Comparison of ENCODE assay signal across 1 cellular context in genomic region chr4:8238061-8238511, GRCh38.
TF ChIP-seq lines count a peak whose summit lies in the region.

No MANE protein-coding gene starts in this region.

TF ChIP-seq in HCT116, 20 proteins besides CTCF, POLR2A, EP300 and RAD21 (continued from another document):
- TF ChIP-seq ZBTB33 (IDR thresholded peaks at IDR 0.05; ENCODE audit: extremely low read depth, insufficient replicate concordance, low read length) (no peak), EZH2phosphoT487 (IDR thresholded peaks at IDR 0.05; ENCODE audit: borderline replicate concordance) (no peak)
TF ChIP-seq in HCT116: peak in this region for 0.
